Comparison of ENCODE assay signal across 8 cellular contexts in genomic region chr9:5662804-5663203, GRCh38. TPM values are rescaled to one million over a fixed set of nuclear protein-coding genes. Genes with fewer than 3 reads are reported as not detected.
DNase-seq lines count a peak whose midpoint lies in the region; ATAC-seq, FAIRE-seq and TF ChIP-seq lines count a peak whose summit lies in the region.
"Not testable (repeated sequence)": the region's sequence is repeated elsewhere in the genome, so short reads cannot be mapped to it uniquely, and the experiment has no call there.

No MANE protein-coding gene starts in this region.

- peaks cover 67% of the 10 kb centered on the region for H3K36me3 Mint-ChIP-seq in CD8-positive, alpha-beta T cell
- peaks cover 79% of the 10 kb centered on the region for H3K36me3 Mint-ChIP-seq in activated CD4-positive, alpha-beta T cell treated with anti-CD3 and anti-CD28 coated beads, Interleukin-2, amount 10 ng/mL, durations not matched to agents 7 days and 5 days (ENCODE audit: low read depth)
- peaks cover 60% of the 10 kb centered on the region for H3K36me3 Mint-ChIP-seq in activated naive CD4-positive, alpha-beta T cell treated with anti-CD3 and anti-CD28 coated beads, Interleukin-2, amount 50 U/mL, for 24 hours
- peaks cover 19% of the 10 kb centered on the region for H3K36me3 Mint-ChIP-seq in endothelial cell (ENCODE audit: low read depth, unreplicated experiment)
- peaks cover 88% of the 10 kb centered on the region for H3K36me3 Mint-ChIP-seq in stimulated activated memory B cell treated with anti-CD40 and anti-IgM and Interleukin-4, amounts not matched to agents 10 μg/mL and 1 μg/mL and 100 μg/mL, for 72 hours

- in situ Hi-C loops in HepG2 (cut with HindIII; ENCODE audit: extremely low pct_ligation_motif_present, low pct_unique_long_range_greater_than_20kb): not testable (repeated sequence)

- not testable (repeated sequence) for H2AFZ ChIP-seq in HepG2 (ENCODE audit: low read length)

- not testable (repeated sequence) for H3K4me1 ChIP-seq in A549
- peaks cover 14% of the 10 kb centered on the region for H3K4me1 ChIP-seq in CD8-positive, alpha-beta T cell (ENCODE audit: insufficient read depth, low read length)
- H3K4me1 ChIP-seq in HepG2 (ENCODE audit: insufficient read depth, low read length): peaks cover 15% of the 10 kb centered on the region

- TF ChIP-seq EP300 in A549 (IDR thresholded peaks at IDR 0.05); HepG2 (IDR thresholded peaks at IDR 0.05; ENCODE audit: low read depth in 2 of 2, low read length in 2 of 2); HepG2 (CRISPR knock-in tag; IDR thresholded peaks at IDR 0.05; ENCODE audit: borderline replicate concordance): not testable (repeated sequence)

- ATAC-seq in A549; CD8-positive, alpha-beta T cell; HepG2; stimulated activated memory B cell treated with anti-CD40 and anti-IgM and Interleukin-4, amounts not matched to agents 10 μg/mL and 1 μg/mL and 100 μg/mL, for 72 hours: not testable (repeated sequence)

- TF ChIP-seq RAD21 in A549 (conservative IDR thresholded peaks at IDR 0.05 in 1 of 2, IDR thresholded peaks at IDR 0.05 in 1 of 2); HepG2 (CRISPR knock-in tag; IDR thresholded peaks at IDR 0.05): not testable (repeated sequence)

- H4K20me1 ChIP-seq in HepG2 (ENCODE audit: insufficient read depth, low read length): not testable (repeated sequence)

- H3K4me2 ChIP-seq in A549; HepG2 (ENCODE audit: low read depth, low read length): not testable (repeated sequence)

- not testable (repeated sequence) for BruUV-seq in HepG2 (replicated peaks; lab: Mats Ljungman, UMichigan)

- H3K27ac ChIP-seq in A549; CD8-positive, alpha-beta T cell (ENCODE audit: low read depth, low read length); HepG2 (ENCODE audit: extremely low read length, insufficient read depth, low read length): not testable (repeated sequence)

- not testable (repeated sequence) for TF ChIP-seq CTCF in A549 (IDR thresholded peaks at IDR 0.05); CD8-positive, alpha-beta T cell (IDR thresholded peaks at IDR 0.05); endothelial cell (IDR thresholded peaks at IDR 0.05; ENCODE audit: unreplicated experiment); HepG2 (CRISPR knock-in tag; IDR thresholded peaks at IDR 0.05)

- TF ChIP-seq POLR2A in A549 (IDR thresholded peaks at IDR 0.05; ENCODE audit: low read length); HepG2 (IDR thresholded peaks at IDR 0.05; ENCODE audit: insufficient read depth in 1 of 2, low read depth in 2 of 2, low read length in 2 of 2): not testable (repeated sequence)

- not testable (repeated sequence) for H3K9ac ChIP-seq in HepG2 (ENCODE audit: insufficient read depth, low read depth, low read length)

- H3K27me3 ChIP-seq in CD8-positive, alpha-beta T cell (ENCODE audit: insufficient read depth, low read length); HepG2 (ENCODE audit: control insufficient read depth in 1 of 2, insufficient read depth in 2 of 2, low read length in 2 of 2): not testable (repeated sequence)

- FAIRE-seq in A549 (lab: Jason Lieb, UNC): peak; percentile 43
- FAIRE-seq in GM18507 (lab: Jason Lieb, UNC): peak; percentile 35
- FAIRE-seq in HepG2 (lab: Jason Lieb, UNC): not testable (repeated sequence)

- not testable (repeated sequence) for DNase-seq in A549 (ENCODE audit: low read depth in 1 of 2, low spot score in 1 of 2); CD8-positive, alpha-beta T cell; GM18507 (ENCODE audit: extremely low spot score, insufficient read length, low read depth); activated CD4-positive, alpha-beta T cell treated with anti-CD3 and anti-CD28 coated beads, Interleukin-2, amount 10 ng/mL, durations not matched to agents 7 days and 5 days; endothelial cell (ENCODE audit: low spot score); HepG2 (ENCODE audit: low spot score)

- 86% methylated on average over 1 of the region's 1 CpG for WGBS in A549 (ENCODE audit: missing lambda C conversion rate)
- 96% methylated on average over 1 of the region's 1 CpG for WGBS in HepG2 (ENCODE audit: low lambda C conversion rate)

- not testable (repeated sequence) for H3K27me3 Mint-ChIP-seq in CD8-positive, alpha-beta T cell (ENCODE audit: low read depth); activated CD4-positive, alpha-beta T cell treated with anti-CD3 and anti-CD28 coated beads, Interleukin-2, amount 10 ng/mL, durations not matched to agents 7 days and 5 days; activated naive CD4-positive, alpha-beta T cell treated with anti-CD3 and anti-CD28 coated beads, Interleukin-2, amount 50 U/mL, for 24 hours; endothelial cell (ENCODE audit: unreplicated experiment); stimulated activated memory B cell treated with anti-CD40 and anti-IgM and Interleukin-4, amounts not matched to agents 10 μg/mL and 1 μg/mL and 100 μg/mL, for 72 hours

- peaks cover 14% of the 10 kb centered on the region; the same call in 2 of the 3 replicates for H3K9me3 ChIP-seq in A549
- not testable (repeated sequence) for H3K9me3 ChIP-seq in CD8-positive, alpha-beta T cell (ENCODE audit: low read length); HepG2 (ENCODE audit: low read length)

- H3K27ac Mint-ChIP-seq in CD8-positive, alpha-beta T cell: peak overlapping the region; percentile 60
- H3K27ac Mint-ChIP-seq in activated CD4-positive, alpha-beta T cell treated with anti-CD3 and anti-CD28 coated beads, Interleukin-2, amount 10 ng/mL, durations not matched to agents 7 days and 5 days: peak overlapping the region; percentile 42
- H3K27ac Mint-ChIP-seq in activated naive CD4-positive, alpha-beta T cell treated with anti-CD3 and anti-CD28 coated beads, Interleukin-2, amount 50 U/mL, for 24 hours: peak overlapping the region; percentile 86
- H3K27ac Mint-ChIP-seq in endothelial cell (ENCODE audit: unreplicated experiment): not testable (repeated sequence)
- H3K27ac Mint-ChIP-seq in stimulated activated memory B cell treated with anti-CD40 and anti-IgM and Interleukin-4, amounts not matched to agents 10 μg/mL and 1 μg/mL and 100 μg/mL, for 72 hours: peak overlapping the region; percentile 19

- H3K4me1 Mint-ChIP-seq in CD8-positive, alpha-beta T cell (ENCODE audit: low read depth): peaks cover 43% of the 10 kb centered on the region
- peaks cover 22% of the 10 kb centered on the region for H3K4me1 Mint-ChIP-seq in activated CD4-positive, alpha-beta T cell treated with anti-CD3 and anti-CD28 coated beads, Interleukin-2, amount 10 ng/mL, durations not matched to agents 7 days and 5 days
- H3K4me1 Mint-ChIP-seq in activated naive CD4-positive, alpha-beta T cell treated with anti-CD3 and anti-CD28 coated beads, Interleukin-2, amount 50 U/mL, for 24 hours: peaks cover 64% of the 10 kb centered on the region
- peaks cover 19% of the 10 kb centered on the region for H3K4me1 Mint-ChIP-seq in endothelial cell (ENCODE audit: unreplicated experiment)
- peaks cover 64% of the 10 kb centered on the region for H3K4me1 Mint-ChIP-seq in stimulated activated memory B cell treated with anti-CD40 and anti-IgM and Interleukin-4, amounts not matched to agents 10 μg/mL and 1 μg/mL and 100 μg/mL, for 72 hours

- POLR2A ChIA-PET in A549 (lab: Yijun Ruan, JAX); CD8-positive, alpha-beta T cell (lab: Charles Lee); HepG2 (lab: Yijun Ruan, JAX): not testable (repeated sequence)
- POLR2A ChIA-PET in activated CD4-positive, alpha-beta T cell treated with anti-CD3 and anti-CD28 coated beads, Interleukin-2, amount 10 ng/mL, durations not matched to agents 7 days and 5 days (lab: Charles Lee): interaction anchor here (0.5 kb wide), 1 partner anchor 116 kb away, joined by 6 read pairs; no protein-coding TSS in a partner anchor

- peaks cover 32% of the 10 kb centered on the region for H3K9me3 Mint-ChIP-seq in CD8-positive, alpha-beta T cell
- H3K9me3 Mint-ChIP-seq in activated CD4-positive, alpha-beta T cell treated with anti-CD3 and anti-CD28 coated beads, Interleukin-2, amount 10 ng/mL, durations not matched to agents 7 days and 5 days: peaks cover 35% of the 10 kb centered on the region
- H3K9me3 Mint-ChIP-seq in activated naive CD4-positive, alpha-beta T cell treated with anti-CD3 and anti-CD28 coated beads, Interleukin-2, amount 50 U/mL, for 24 hours: peaks cover 13% of the 10 kb centered on the region
- not testable (repeated sequence) for H3K9me3 Mint-ChIP-seq in endothelial cell (ENCODE audit: unreplicated experiment)
- H3K9me3 Mint-ChIP-seq in stimulated activated memory B cell treated with anti-CD40 and anti-IgM and Interleukin-4, amounts not matched to agents 10 μg/mL and 1 μg/mL and 100 μg/mL, for 72 hours: peaks cover 30% of the 10 kb centered on the region

- CTCF ChIA-PET in A549 (lab: Yijun Ruan, JAX); activated CD4-positive, alpha-beta T cell treated with anti-CD3 and anti-CD28 coated beads, Interleukin-2, amount 10 ng/mL, durations not matched to agents 7 days and 5 days (lab: Charles Lee); HepG2 (lab: Yijun Ruan, JAX; ENCODE audit: low intra/inter-chr PET ratio, low total read pairs): not testable (repeated sequence)
- CTCF ChIA-PET in CD8-positive, alpha-beta T cell (lab: Charles Lee): interaction anchor here (1.6 kb wide), 1 partner anchor 62 kb away, joined by 5 read pairs; no protein-coding TSS in a partner anchor

- peaks cover 35% of the 10 kb centered on the region for H3K79me2 ChIP-seq in HepG2 (ENCODE audit: insufficient read depth, low read length)

- H3K4me3 Mint-ChIP-seq in CD8-positive, alpha-beta T cell; activated CD4-positive, alpha-beta T cell treated with anti-CD3 and anti-CD28 coated beads, Interleukin-2, amount 10 ng/mL, durations not matched to agents 7 days and 5 days; activated naive CD4-positive, alpha-beta T cell treated with anti-CD3 and anti-CD28 coated beads, Interleukin-2, amount 50 U/mL, for 24 hours; stimulated activated memory B cell treated with anti-CD40 and anti-IgM and Interleukin-4, amounts not matched to agents 10 μg/mL and 1 μg/mL and 100 μg/mL, for 72 hours: not testable (repeated sequence)
- H3K4me3 Mint-ChIP-seq in endothelial cell (ENCODE audit: unreplicated experiment): peak overlapping the region; percentile 24

- H3K4me3 ChIP-seq in A549; CD8-positive, alpha-beta T cell (ENCODE audit: low read depth, low read length); HepG2 (replicated peaks in 1 of 3; ENCODE audit: insufficient read depth in 1 of 3, low read depth in 2 of 3, low read length in 3 of 3): not testable (repeated sequence)

- not testable (repeated sequence) for H3K36me3 ChIP-seq in CD8-positive, alpha-beta T cell (ENCODE audit: insufficient read depth, low read length); HepG2 (replicated peaks in 1 of 2; ENCODE audit: control insufficient read depth in 1 of 2, insufficient read depth in 2 of 2, low read length in 2 of 2)

- intact Hi-C loops in CD8-positive, alpha-beta T cell (cut with DNase I, micrococcal nuclease); HepG2 (cut with micrococcal nuclease; ENCODE audit: unreplicated experiment): not testable (repeated sequence)

RNA-seq across cellular contexts. Expression of gene RIC1, which starts 33.9 kb away (rescaled TPM):
- polyA plus RNA-seq in A549 (2011; rRNA removed): 26.8 and 32.8 TPM in 2 replicates
- polyA plus RNA-seq in A549 (2012; cell fraction: cytosol; rRNA removed): 6.8 and 9.8 TPM in 2 replicates
- 10.5 and 11.7 TPM in 2 replicates for polyA plus RNA-seq in A549 (2012; cell fraction: nucleus; rRNA removed)
- polyA plus RNA-seq in A549 (2017; fragmentation: RNase III; extraction: RNeasy Plus Mini Kit Qiagen cat#74134 plus additional on column Dnase treatment): 10.7 to 11.9 TPM (median 11.4 TPM) in 3 replicates
- 38.4 and 39.0 TPM in 2 replicates for polyA minus RNA-seq in A549 (2011; rRNA and poly(A)+ RNA removed)
- total RNA-seq in CD8-positive, alpha-beta T cell: 10 to 100 TPM; 17.0 to 17.4 TPM
- total RNA-seq in activated CD4-positive, alpha-beta T cell treated with anti-CD3 and anti-CD28 coated beads, Interleukin-2, amount 10 ng/mL, durations not matched to agents 7 days and 5 days: 10 to 100 TPM; 17.7 to 20.2 TPM
- total RNA-seq in endothelial cell (ENCODE audit: unreplicated experiment): 20.4 TPM
- 19.0 and 21.2 TPM in 2 replicates for total RNA-seq in HepG2 (2016; rRNA removed; fragmentation: Illumina TruSeq; extraction: Trizol)
- total RNA-seq in HepG2 (2016; cell fraction: cytosol; rRNA removed; fragmentation: Illumina TruSeq; extraction: Trizol; ENCODE audit: low read depth): 3.0 and 3.1 TPM in 2 replicates
- 18.6 and 20.2 TPM in 2 replicates for total RNA-seq in HepG2 (2016; cell fraction: insoluble cytoplasmic fraction; rRNA removed; fragmentation: Illumina TruSeq; extraction: Trizol)
- 8.5 and 8.9 TPM in 2 replicates for total RNA-seq in HepG2 (2016; cell fraction: membrane; rRNA removed; fragmentation: Illumina TruSeq; extraction: Trizol)
- total RNA-seq in HepG2 (2016; cell fraction: nucleus; rRNA removed; fragmentation: Illumina TruSeq; extraction: Trizol): 34.3 and 34.6 TPM in 2 replicates
- 15.9 and 18.2 TPM in 2 replicates for polyA plus RNA-seq in HepG2 (2011; rRNA removed)
- 10.9 and 13.1 TPM in 2 replicates for polyA plus RNA-seq in HepG2 (2011; cell fraction: cytosol; rRNA removed)
- polyA plus RNA-seq in HepG2 (2011; cell fraction: nucleus; rRNA removed): 29.5 and 30.5 TPM in 2 replicates
- 9.3 and 10.5 TPM in 2 replicates for polyA plus RNA-seq in HepG2 (2012)
- 0.60 and 0.62 TPM in 2 replicates for polyA plus RNA-seq in HepG2 (2016; cell fraction: cytosol; fragmentation: Illumina TruSeq; extraction: Trizol; ENCODE audit: low read depth)
- polyA plus RNA-seq in HepG2 (2016; cell fraction: insoluble cytoplasmic fraction; fragmentation: Illumina TruSeq; extraction: Trizol; ENCODE audit: low read depth): 13.1 and 13.7 TPM in 2 replicates
- polyA plus RNA-seq in HepG2 (2016; cell fraction: membrane; fragmentation: Illumina TruSeq; extraction: Trizol; ENCODE audit: low read depth): 1.8 and 1.9 TPM in 2 replicates
- 22.7 and 24.7 TPM in 2 replicates for polyA plus RNA-seq in HepG2 (2016; cell fraction: nucleus; fragmentation: Illumina TruSeq; extraction: Trizol; ENCODE audit: insufficient read depth, low read depth)
- polyA minus RNA-seq in HepG2 (2011; rRNA and poly(A)+ RNA removed; ENCODE audit: low replicate concordance): 40.6 and 43.6 TPM in 2 replicates
- polyA minus RNA-seq in HepG2 (2011; cell fraction: cytosol; rRNA and poly(A)+ RNA removed): 21.5 and 21.7 TPM in 2 replicates
- 84.3 and 94.9 TPM in 2 replicates for polyA minus RNA-seq in HepG2 (2011; cell fraction: nucleus; rRNA and poly(A)+ RNA removed)
